In genomic region chr21:46436586-46436985, GRCh38 we compare ENCODE assay signal across 15 cellular contexts.
"Had no signal": no experiment of that assay in that cellular context is flagged by ENCODE, and none has a peak within 500 bp of the region (broad histone marks: within the 10 kb centered on the region; RNA-seq: fewer than 3 reads in every experiment).

No MANE protein-coding gene starts in this region.

- H3K4me3 ChIP-seq: adrenal gland, ovary, psoas muscle, suprapubic skin had no signal

- H3K27me3 Mint-ChIP-seq: activated naive CD4-positive, alpha-beta T cell treated with anti-CD3 and anti-CD28 coated beads, Interleukin-2, amount 10 ng/mL, durations not matched to agents 7 days and 5 days; effector memory CD8-positive, alpha-beta T cell; stimulated activated naive CD8-positive, alpha-beta T cell treated with anti-CD3 and anti-CD28 coated beads, Interleukin-15, amount 100 ng/mL, for 72 hours; type B pancreatic cell had no signal

- DNase-seq: activated CD8-positive, alpha-beta memory T cell treated with anti-CD3 and anti-CD28 coated beads, Interleukin-2, amount 50 U/mL, for 4 hours; activated naive CD4-positive, alpha-beta T cell treated with anti-CD3 and anti-CD28 coated beads, Interleukin-2, amount 10 ng/mL, durations not matched to agents 7 days and 5 days; activated T-cell treated with anti-CD3 and anti-CD28 coated beads, Interleukin-2, amount 50 U/mL, for 4 hours; adrenal gland; effector memory CD8-positive, alpha-beta T cell; mammary epithelial cell; ovary; right cardiac atrium; stimulated activated naive CD8-positive, alpha-beta T cell treated with anti-CD3 and anti-CD28 coated beads, Interleukin-15, amount 100 ng/mL, for 72 hours; SW 1271; T-helper 2 cell had no signal

- H3K27me3 ChIP-seq: adrenal gland, ovary, suprapubic skin had no signal

- H3K4me3 Mint-ChIP-seq: activated naive CD4-positive, alpha-beta T cell treated with anti-CD3 and anti-CD28 coated beads, Interleukin-2, amount 10 ng/mL, durations not matched to agents 7 days and 5 days; activated T-cell treated with anti-CD3 and anti-CD28 coated beads, Interleukin-2, amount 50 U/mL, for 4 hours; effector memory CD8-positive, alpha-beta T cell; type B pancreatic cell had no signal

- H3K9me3 ChIP-seq: adrenal gland, ovary, psoas muscle, suprapubic skin had no signal

- H3K9me3 Mint-ChIP-seq: activated naive CD4-positive, alpha-beta T cell treated with anti-CD3 and anti-CD28 coated beads, Interleukin-2, amount 10 ng/mL, durations not matched to agents 7 days and 5 days; activated T-cell treated with anti-CD3 and anti-CD28 coated beads, Interleukin-2, amount 50 U/mL, for 4 hours; effector memory CD8-positive, alpha-beta T cell; stimulated activated naive CD8-positive, alpha-beta T cell treated with anti-CD3 and anti-CD28 coated beads, Interleukin-15, amount 100 ng/mL, for 72 hours; type B pancreatic cell had no signal

- H3K4me1 ChIP-seq: psoas muscle, suprapubic skin had no signal

- H3K4me1 Mint-ChIP-seq: activated naive CD4-positive, alpha-beta T cell treated with anti-CD3 and anti-CD28 coated beads, Interleukin-2, amount 10 ng/mL, durations not matched to agents 7 days and 5 days had no signal

- H3K27ac ChIP-seq: adrenal gland, ovary, psoas muscle, suprapubic skin, VCaP had no signal

- H3K27ac Mint-ChIP-seq: activated naive CD4-positive, alpha-beta T cell treated with anti-CD3 and anti-CD28 coated beads, Interleukin-2, amount 10 ng/mL, durations not matched to agents 7 days and 5 days; type B pancreatic cell had no signal

- ATAC-seq: effector memory CD8-positive, alpha-beta T cell; right cardiac atrium had no signal

- H3K36me3 ChIP-seq: ovary had no signal
